ENCODE assay signal across 14 cellular contexts in the genomic region with DNA sequence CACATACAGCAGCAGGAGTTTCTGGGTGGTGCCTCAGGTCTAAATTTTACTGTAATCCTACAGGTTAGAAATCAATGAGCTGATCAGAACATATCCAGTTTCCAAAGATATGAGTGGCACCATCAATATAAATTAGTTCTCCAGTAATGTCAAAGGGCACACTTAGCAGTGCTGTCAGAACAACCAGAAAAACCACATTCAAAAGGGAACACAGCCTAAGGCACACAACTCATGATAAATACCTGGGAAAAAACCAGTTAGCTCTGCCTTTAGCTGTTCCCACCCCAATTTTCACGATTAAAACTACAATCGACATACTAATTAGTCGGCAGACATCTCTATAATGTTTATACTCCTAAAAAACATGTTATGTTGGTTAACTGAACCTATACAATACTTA. TPM values are rescaled to one million over a fixed set of nuclear protein-coding genes. Genes with fewer than 3 reads are reported as not detected.
DNase-seq lines count a peak whose midpoint lies in the region; ATAC-seq and TF ChIP-seq lines count a peak whose summit lies in the region.
"Had no signal": no experiment of that assay in that cellular context is flagged by ENCODE, and none has a peak within 500 bp of the region (broad histone marks: within the 10 kb centered on the region; RNA-seq: fewer than 3 reads in every experiment).

No MANE protein-coding gene starts in this region.

- peaks cover 0 to 86% (median 30%) of the 10 kb centered on the region in 3 donors for H3K4me1 ChIP-seq in gastroesophageal sphincter
- H3K4me1 ChIP-seq: BE2C had no signal

- no peaks in the 10 kb centered on the region for H3K9me3 Mint-ChIP-seq in activated T-helper 17 cell treated with anti-CD3 and anti-CD28 coated beads, Interleukin-2, amount 50 U/mL, for 72 hours
- H3K9me3 Mint-ChIP-seq in natural killer cell treated with Interleukin-12 subunit alpha and Interleukin-12 subunit beta and Interleukin-15 and Interleukin-18, amount 100 ng/mL, for 72 hours, result no peaks in the 10 kb centered on the region
- H3K9me3 Mint-ChIP-seq: activated naive CD4-positive, alpha-beta T cell treated with anti-CD3 and anti-CD28 coated beads, Interleukin-2, amount 10 ng/mL, durations not matched to agents 7 days and 5 days had no signal

- H3K9me3 ChIP-seq in gastroesophageal sphincter, result no peaks in the 10 kb centered on the region
- H3K9me3 ChIP-seq: BE2C had no signal

- TF ChIP-seq CTCF in RWPE1 (conservative IDR thresholded peaks at IDR 0.05; ENCODE audit: low read depth), result no peak
- TF ChIP-seq CTCF in gastroesophageal sphincter (IDR thresholded peaks at IDR 0.05), result no peak

- H3K27me3 ChIP-seq in gastroesophageal sphincter, result no peaks in the 10 kb centered on the region
- H3K27me3 ChIP-seq: BE2C, cardiac muscle cell had no signal

- POLR2A ChIA-PET in RWPE1 (lab: Yijun Ruan, JAX; ENCODE audit: low non-redundant PET), result no interaction called here

- TF ChIP-seq POLR2A in gastroesophageal sphincter (IDR thresholded peaks at IDR 0.05), result no peak

- no peak overlapping the region for H3K27ac ChIP-seq in RWPE1
- H3K27ac ChIP-seq in gastroesophageal sphincter, result peak overlapping the region in 3 of 4 donors; percentile 63 to 65 (median 64)
- H3K27ac ChIP-seq in skin epidermis, result peak overlapping the region in 15 of 21 experiments; percentile 3 to 76 (median 59)
- H3K27ac ChIP-seq in caudate nucleus (ENCODE audit: low read depth, low read length), result no peak overlapping the region
- H3K27ac ChIP-seq: cardiac muscle cell had no signal

- no peaks in the 10 kb centered on the region for H3K4me1 Mint-ChIP-seq in activated T-helper 17 cell treated with anti-CD3 and anti-CD28 coated beads, Interleukin-2, amount 50 U/mL, for 72 hours
- peaks cover 7 to 12% of the 10 kb centered on the region in 2 donors for H3K4me1 Mint-ChIP-seq in natural killer cell treated with Interleukin-12 subunit alpha and Interleukin-12 subunit beta and Interleukin-15 and Interleukin-18, amount 100 ng/mL, for 72 hours (ENCODE audit: low read depth in 2 of 2)
- H3K4me1 Mint-ChIP-seq: activated naive CD4-positive, alpha-beta T cell treated with anti-CD3 and anti-CD28 coated beads, Interleukin-2, amount 10 ng/mL, durations not matched to agents 7 days and 5 days had no signal

- no peaks in the 10 kb centered on the region for H3K36me3 Mint-ChIP-seq in activated T-helper 17 cell treated with anti-CD3 and anti-CD28 coated beads, Interleukin-2, amount 50 U/mL, for 72 hours (ENCODE audit: low read depth)
- no peaks in the 10 kb centered on the region for H3K36me3 Mint-ChIP-seq in natural killer cell treated with Interleukin-12 subunit alpha and Interleukin-12 subunit beta and Interleukin-15 and Interleukin-18, amount 100 ng/mL, for 72 hours
- H3K36me3 Mint-ChIP-seq: activated naive CD4-positive, alpha-beta T cell treated with anti-CD3 and anti-CD28 coated beads, Interleukin-2, amount 10 ng/mL, durations not matched to agents 7 days and 5 days had no signal

- H3K27me3 Mint-ChIP-seq in activated T-helper 17 cell treated with anti-CD3 and anti-CD28 coated beads, Interleukin-2, amount 50 U/mL, for 72 hours, result no peaks in the 10 kb centered on the region
- no peaks in the 10 kb centered on the region for H3K27me3 Mint-ChIP-seq in natural killer cell treated with Interleukin-12 subunit alpha and Interleukin-12 subunit beta and Interleukin-15 and Interleukin-18, amount 100 ng/mL, for 72 hours

- DNase-seq in DMS53 treated with DMSO at 0.1 percent for 48 hours (lab: John Stamatoyannopoulos, UW; ENCODE audit: unreplicated experiment) (peak; percentile 28), RWPE1 (ENCODE audit: low spot score) (peak; percentile 23), caudate nucleus (lab: John Stamatoyannopoulos, UW) (no peak), T-helper 1 cell (no peak)
- DNase-seq in natural killer cell treated with Interleukin-12 subunit alpha and Interleukin-12 subunit beta and Interleukin-15 and Interleukin-18, amount 100 ng/mL, for 72 hours (ENCODE audit: low spot score), result no peak
- DNase-seq: activated CD8-positive, alpha-beta memory T cell treated with anti-CD3 and anti-CD28 coated beads, Interleukin-2, amount 50 U/mL, for 4 hours; activated naive CD4-positive, alpha-beta T cell treated with anti-CD3 and anti-CD28 coated beads, Interleukin-2, amount 10 ng/mL, durations not matched to agents 7 days and 5 days; BE2C; EL; NCI-H2227 treated with DMSO at 0.1 percent for 48 hours had no signal

- H3K27ac Mint-ChIP-seq in activated T-helper 17 cell treated with anti-CD3 and anti-CD28 coated beads, Interleukin-2, amount 50 U/mL, for 72 hours, result no peak overlapping the region
- H3K27ac Mint-ChIP-seq in natural killer cell treated with Interleukin-12 subunit alpha and Interleukin-12 subunit beta and Interleukin-15 and Interleukin-18, amount 100 ng/mL, for 72 hours, result no peak overlapping the region
- H3K27ac Mint-ChIP-seq: activated naive CD4-positive, alpha-beta T cell treated with anti-CD3 and anti-CD28 coated beads, Interleukin-2, amount 10 ng/mL, durations not matched to agents 7 days and 5 days had no signal

- H3K4me3 ChIP-seq in gastroesophageal sphincter, result no peak overlapping the region
- H3K4me3 ChIP-seq in skin epidermis, result no peak overlapping the region
- H3K4me3 ChIP-seq: cardiac muscle cell had no signal

- no peak for ATAC-seq in gastroesophageal sphincter
- ATAC-seq in activated T-helper 17 cell treated with anti-CD3 and anti-CD28 coated beads, Interleukin-2, amount 50 U/mL, for 72 hours (replicated peaks), result no peak
- no peak for ATAC-seq in natural killer cell treated with Interleukin-12 subunit alpha and Interleukin-12 subunit beta and Interleukin-15 and Interleukin-18, amount 100 ng/mL, for 72 hours

- TF ChIP-seq EP300 in gastroesophageal sphincter (IDR thresholded peaks at IDR 0.05), result no peak

- CTCF ChIA-PET in RWPE1 (lab: Yijun Ruan, JAX), result interaction anchor here (0.7 kb wide), 1 partner anchor 35 kb away, joined by 3 read pairs; no protein-coding TSS in a partner anchor

- WGBS in gastroesophageal sphincter (ENCODE audit: low coverage in 1 of 2), 2 donors, result 78 to 96% methylated on average over 3 of the region's 3 CpGs

- no peaks in the 10 kb centered on the region for H3K36me3 ChIP-seq in gastroesophageal sphincter
- H3K36me3 ChIP-seq: BE2C, cardiac muscle cell had no signal

- no peak overlapping the region for H3K4me3 Mint-ChIP-seq in activated T-helper 17 cell treated with anti-CD3 and anti-CD28 coated beads, Interleukin-2, amount 50 U/mL, for 72 hours
- H3K4me3 Mint-ChIP-seq in natural killer cell treated with Interleukin-12 subunit alpha and Interleukin-12 subunit beta and Interleukin-15 and Interleukin-18, amount 100 ng/mL, for 72 hours, result no peak overlapping the region
- H3K4me3 Mint-ChIP-seq: activated naive CD4-positive, alpha-beta T cell treated with anti-CD3 and anti-CD28 coated beads, Interleukin-2, amount 10 ng/mL, durations not matched to agents 7 days and 5 days had no signal

RNA-seq across cellular contexts. Expression of gene ATP8B1, which starts 31.5 kb away (rescaled TPM):
- total RNA-seq in gastroesophageal sphincter, result 10 to 100 TPM; 17.4 to 26.2 (median 23.4) TPM
- total RNA-seq in activated T-helper 17 cell treated with anti-CD3 and anti-CD28 coated beads, Interleukin-2, amount 50 U/mL, for 72 hours, result not detected
- total RNA-seq in natural killer cell treated with Interleukin-12 subunit alpha and Interleukin-12 subunit beta and Interleukin-15 and Interleukin-18, amount 100 ng/mL, for 72 hours, result not detected

Comparison
In these comparisons a context has a peak if more than half of its experiments do, and no peak if none do; other contexts are left out.
1. DNase-seq: peak in DMS53 treated with DMSO at 0.1 percent for 48 hours (single experiment) and RWPE1 (single experiment); none in caudate nucleus (0 of 61), natural killer cell treated with Interleukin-12 subunit alpha and Interleukin-12 subunit beta and Interleukin-15 and Interleukin-18, amount 100 ng/mL, for 72 hours (single experiment) and T-helper 1 cell (0 of 5).
2. H3K27ac ChIP-seq: peak in gastroesophageal sphincter (3 of 4) and skin epidermis (15 of 21); none in RWPE1 (single experiment) and caudate nucleus (single experiment).
3. RNA of gene ATP8B1, which starts 31.5 kb away (total RNA-seq): 17.4 to 26.2 TPM in gastroesophageal sphincter; not detected in activated T-helper 17 cell treated with anti-CD3 and anti-CD28 coated beads, Interleukin-2, amount 50 U/mL, for 72 hours and not detected in natural killer cell treated with Interleukin-12 subunit alpha and Interleukin-12 subunit beta and Interleukin-15 and Interleukin-18, amount 100 ng/mL, for 72 hours; every median in the first group is over 10 times any median in the second.